In genomic region chr6:118856301-118856700, GRCh38 we compare ENCODE assay signal across 30 cellular contexts.
"Had no signal": no experiment of that assay in that cellular context is flagged by ENCODE, and none has a peak within 500 bp of the region (broad histone marks: within the 10 kb centered on the region; RNA-seq: fewer than 3 reads in every experiment).

No MANE protein-coding gene starts in this region.

- H3K9me3 Mint-ChIP-seq: activated CD4-positive, alpha-beta T cell treated with anti-CD3 and anti-CD28 coated beads, Interleukin-2, amount 10 ng/mL, durations not matched to agents 24 days and 14 days; activated naive CD4-positive, alpha-beta T cell treated with anti-CD3 and anti-CD28 coated beads for 36 hours; activated naive CD8-positive, alpha-beta T cell treated with anti-CD3 and anti-CD28 coated beads, Interleukin-2, amount 50 U/mL, for 24 hours; activated T-helper 1 cell treated with anti-CD3 and anti-CD28 coated beads, Interleukin-12 subunit alpha, Interleukin-12 subunit beta, Interleukin-2, Interleukin-4 antibody, amounts not matched to agents 30 ng/mL and 10 ng/mL and 1 ng/mL, durations not matched to agents 14 hours and 24 hours and 36 hours had no signal

- H3K27me3 ChIP-seq: adrenal gland, body of pancreas, cardiac muscle cell, colonic mucosa, gastrocnemius medialis, heart left ventricle had no signal

- H3K4me1 ChIP-seq: adrenal gland, body of pancreas, colonic mucosa, gastrocnemius medialis had no signal

- H3K27me3 Mint-ChIP-seq: activated CD4-positive, alpha-beta memory T cell treated with anti-CD3 and anti-CD28 coated beads for 36 hours; activated CD4-positive, alpha-beta T cell treated with anti-CD3 and anti-CD28 coated beads for 36 hours; activated CD4-positive, alpha-beta T cell treated with anti-CD3 and anti-CD28 coated beads, Interleukin-2, amount 10 ng/mL, durations not matched to agents 24 days and 14 days; activated CD8-positive, alpha-beta memory T cell treated with anti-CD3 and anti-CD28 coated beads, Interleukin-2, amount 10 ng/mL, durations not matched to agents 7 days and 5 days; activated naive CD4-positive, alpha-beta T cell treated with anti-CD3 and anti-CD28 coated beads, Interleukin-2, amount 50 U/mL, for 24 hours; activated naive CD8-positive, alpha-beta T cell treated with anti-CD3 and anti-CD28 coated beads for 36 hours; activated naive CD8-positive, alpha-beta T cell treated with anti-CD3 and anti-CD28 coated beads, Interleukin-2, amount 50 U/mL, for 24 hours had no signal

- ATAC-seq: activated CD4-positive, alpha-beta T cell treated with anti-CD3 and anti-CD28 coated beads for 36 hours; activated CD8-positive, alpha-beta memory T cell treated with anti-CD3 and anti-CD28 coated beads, Interleukin-2, amount 10 ng/mL, durations not matched to agents 7 days and 5 days; activated CD8-positive, alpha-beta T cell treated with anti-CD3 and anti-CD28 coated beads, Interleukin-2, amount 10 ng/mL, durations not matched to agents 7 days and 5 days; activated naive CD8-positive, alpha-beta T cell treated with anti-CD3 and anti-CD28 coated beads, Interleukin-2, amount 50 U/mL, for 24 hours; body of pancreas; esophagus mucosa; gastrocnemius medialis; heart left ventricle had no signal

- H3K27ac ChIP-seq: adrenal gland, body of pancreas, cardiac muscle cell, colonic mucosa, gastrocnemius medialis, heart left ventricle had no signal

- H3K4me3 Mint-ChIP-seq: activated CD4-positive, alpha-beta memory T cell treated with anti-CD3 and anti-CD28 coated beads for 36 hours; activated CD4-positive, alpha-beta T cell treated with anti-CD3 and anti-CD28 coated beads for 36 hours; activated CD4-positive, alpha-beta T cell treated with anti-CD3 and anti-CD28 coated beads, Interleukin-2, amount 10 ng/mL, durations not matched to agents 24 days and 14 days; activated CD8-positive, alpha-beta memory T cell treated with anti-CD3 and anti-CD28 coated beads, Interleukin-2, amount 10 ng/mL, durations not matched to agents 7 days and 5 days; activated CD8-positive, alpha-beta T cell treated with anti-CD3 and anti-CD28 coated beads, Interleukin-2, amount 10 ng/mL, durations not matched to agents 7 days and 5 days; activated naive CD4-positive, alpha-beta T cell treated with anti-CD3 and anti-CD28 coated beads for 36 hours; activated naive CD4-positive, alpha-beta T cell treated with anti-CD3 and anti-CD28 coated beads, Interleukin-2, amount 50 U/mL, for 24 hours; activated naive CD8-positive, alpha-beta T cell treated with anti-CD3 and anti-CD28 coated beads for 36 hours; activated naive CD8-positive, alpha-beta T cell treated with anti-CD3 and anti-CD28 coated beads, Interleukin-2, amount 50 U/mL, for 24 hours; activated T-helper 1 cell treated with anti-CD3 and anti-CD28 coated beads, Interleukin-12 subunit alpha, Interleukin-12 subunit beta, Interleukin-2, Interleukin-4 antibody, amounts not matched to agents 30 ng/mL and 10 ng/mL and 1 ng/mL, durations not matched to agents 14 hours and 24 hours and 36 hours had no signal

- DNase-seq: activated CD4-positive, alpha-beta memory T cell treated with anti-CD3 and anti-CD28 coated beads for 36 hours; activated CD4-positive, alpha-beta T cell treated with anti-CD3 and anti-CD28 coated beads for 36 hours; activated CD4-positive, alpha-beta T cell treated with anti-CD3 and anti-CD28 coated beads, Interleukin-2, amount 10 ng/mL, durations not matched to agents 24 days and 14 days; activated CD4-positive, CD25-positive, alpha-beta regulatory T cell; activated CD4-positive, CD25-positive, alpha-beta regulatory T cell treated with anti-CD3 and anti-CD28 coated beads, Interleukin-2, amount 50 U/mL, for 72 hours; activated CD8-positive, alpha-beta memory T cell treated with anti-CD3 and anti-CD28 coated beads, Interleukin-2, amount 10 ng/mL, durations not matched to agents 7 days and 5 days; activated CD8-positive, alpha-beta memory T cell treated with anti-CD3 and anti-CD28 coated beads, Interleukin-2, amount 50 U/mL, for 4 hours; activated CD8-positive, alpha-beta T cell treated with anti-CD3 and anti-CD28 coated beads, Interleukin-2, amount 10 ng/mL, durations not matched to agents 7 days and 5 days; activated effector memory CD4-positive, alpha-beta T cell treated with anti-CD3 and anti-CD28 coated beads, Interleukin-2, amount 50 U/mL, for 16 hours; activated naive CD4-positive, alpha-beta T cell treated with anti-CD3 and anti-CD28 coated beads for 36 hours; activated naive CD8-positive, alpha-beta T cell treated with anti-CD3 and anti-CD28 coated beads for 36 hours; activated naive CD8-positive, alpha-beta T cell treated with anti-CD3 and anti-CD28 coated beads, Interleukin-2, amount 50 U/mL, for 24 hours; activated T-cell treated with anti-CD3 and anti-CD28 coated beads, Interleukin-2, amount 50 U/mL, for 1 hour; activated T-cell treated with anti-CD3 and anti-CD28 coated beads, Interleukin-2, amount 50 U/mL, for 48 hours; adrenal gland; amygdala; aorta; body of pancreas; colonic mucosa; effector CD8-positive, alpha-beta T cell; foreskin fibroblast; gastrocnemius medialis; glutamatergic neuron; heart left ventricle; T-helper 2 cell had no signal

- H3K27ac Mint-ChIP-seq: activated CD4-positive, alpha-beta memory T cell treated with anti-CD3 and anti-CD28 coated beads for 36 hours; activated CD4-positive, alpha-beta T cell treated with anti-CD3 and anti-CD28 coated beads for 36 hours; activated CD4-positive, alpha-beta T cell treated with anti-CD3 and anti-CD28 coated beads, Interleukin-2, amount 10 ng/mL, durations not matched to agents 24 days and 14 days; activated CD8-positive, alpha-beta memory T cell treated with anti-CD3 and anti-CD28 coated beads, Interleukin-2, amount 10 ng/mL, durations not matched to agents 7 days and 5 days; activated CD8-positive, alpha-beta T cell treated with anti-CD3 and anti-CD28 coated beads, Interleukin-2, amount 10 ng/mL, durations not matched to agents 7 days and 5 days; activated naive CD4-positive, alpha-beta T cell treated with anti-CD3 and anti-CD28 coated beads for 36 hours; activated naive CD4-positive, alpha-beta T cell treated with anti-CD3 and anti-CD28 coated beads, Interleukin-2, amount 50 U/mL, for 24 hours; activated naive CD8-positive, alpha-beta T cell treated with anti-CD3 and anti-CD28 coated beads for 36 hours; activated naive CD8-positive, alpha-beta T cell treated with anti-CD3 and anti-CD28 coated beads, Interleukin-2, amount 50 U/mL, for 24 hours; activated T-helper 1 cell treated with anti-CD3 and anti-CD28 coated beads, Interleukin-12 subunit alpha, Interleukin-12 subunit beta, Interleukin-2, Interleukin-4 antibody, amounts not matched to agents 30 ng/mL and 10 ng/mL and 1 ng/mL, durations not matched to agents 14 hours and 24 hours and 36 hours; activated T-helper 2 cell treated with anti-CD3 and anti-CD28 coated beads, Interferon-gamma antibody, Interleukin-2, Interleukin-4, amounts not matched to agents 10 μg/mL and 5 μg/mL and 100 μg/mL, durations not matched to agents 14 hours and 24 hours and 36 hours had no signal

- H3K4me3 ChIP-seq: adrenal gland, body of pancreas, cardiac muscle cell, colonic mucosa, gastrocnemius medialis, heart left ventricle had no signal

- H3K9me3 ChIP-seq: adrenal gland, body of pancreas, colonic mucosa, gastrocnemius medialis had no signal

- H3K36me3 ChIP-seq: adrenal gland, cardiac muscle cell, colonic mucosa, gastrocnemius medialis had no signal
